ENCODE assay signal across 13 cellular contexts in the genomic region with DNA sequence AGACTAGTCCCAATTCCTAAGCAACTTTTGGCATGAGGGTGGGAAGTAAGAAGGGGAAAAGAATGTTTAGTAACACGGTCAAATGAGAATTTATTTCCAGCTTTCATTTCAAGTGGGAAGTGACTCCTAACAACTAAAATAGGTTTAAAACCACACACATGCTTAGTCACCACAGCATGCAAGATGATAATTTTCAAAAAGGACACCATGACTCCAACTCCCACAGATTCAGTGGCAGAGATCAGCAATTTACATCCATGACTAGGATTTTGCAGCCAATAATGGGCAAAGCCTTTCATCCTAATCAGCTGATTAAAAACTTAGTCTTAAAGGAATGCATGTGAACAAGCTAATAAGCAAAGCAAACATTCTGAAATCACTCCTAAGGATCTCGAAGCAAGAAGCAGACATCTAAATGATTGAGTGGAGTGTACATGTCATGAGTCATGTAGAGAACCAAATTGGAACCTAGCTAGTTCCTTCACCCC. TPM values are rescaled to one million over a fixed set of nuclear protein-coding genes. Genes with fewer than 3 reads are reported as not detected.
DNase-seq lines count a peak whose midpoint lies in the region; ATAC-seq and TF ChIP-seq lines count a peak whose summit lies in the region.
"Had no signal": no experiment of that assay in that cellular context is flagged by ENCODE, and none has a peak within 500 bp of the region (broad histone marks: within the 10 kb centered on the region; RNA-seq: fewer than 3 reads in every experiment).

No MANE protein-coding gene starts in this region.

- no peaks in the 10 kb centered on the region for H3K36me3 ChIP-seq in osteoblast (ENCODE audit: insufficient read depth, low read length)
- H3K36me3 ChIP-seq: HAP-1 had no signal

- ATAC-seq in GM19395 (IDR thresholded peaks at IDR 0.05; ENCODE audit: unreplicated experiment), result no peak
- ATAC-seq: left colon had no signal

- DNase-seq in GDM1 (lab: John Stamatoyannopoulos, UW) (peak; percentile 28), NOMO-1 treated with dmso at 0.1 percent for 144 hours (lab: John Stamatoyannopoulos, UW; ENCODE audit: unreplicated experiment) (peak; percentile 45), epithelial cell of esophagus (ENCODE audit: low read depth) (peak; percentile 63), osteoblast (ENCODE audit: insufficient read length, low spot score, missing footprints) (no peak), DMS79 (lab: John Stamatoyannopoulos, UW) (no peak), NCI-H1436 (lab: John Stamatoyannopoulos, UW) (no peak)
- no peak for DNase-seq in stimulated activated CD4-positive, alpha-beta T cell treated with anti-CD3 and anti-CD28 coated beads, Interleukin-2, amount 100 ng/mL, for 24 hours
- DNase-seq: amniotic stem cell, left colon, NCI-H1092 had no signal

- H3K27me3 ChIP-seq in osteoblast (ENCODE audit: insufficient read depth, low read length), result no peaks in the 10 kb centered on the region

- H3K9me3 ChIP-seq in osteoblast (ENCODE audit: low read depth, low read length), result no peaks in the 10 kb centered on the region
- H3K9me3 ChIP-seq: HAP-1 had no signal

- H3K4me3 ChIP-seq in epithelial cell of esophagus (ENCODE audit: low read length) (no peak overlapping the region), osteoblast (ENCODE audit: insufficient read depth, low read length) (no peak overlapping the region)
- H3K4me3 ChIP-seq: HAP-1 had no signal

- no peaks in the 10 kb centered on the region for H4K20me1 ChIP-seq in osteoblast (ENCODE audit: insufficient read depth, low read length)

- H3K79me2 ChIP-seq in osteoblast (ENCODE audit: insufficient read depth, low read length), result no peaks in the 10 kb centered on the region
- H3K79me2 ChIP-seq: parathyroid adenoma had no signal

- peak overlapping the region; percentile 71 for H3K27ac ChIP-seq in osteoblast (ENCODE audit: low read depth, low read length)
- H3K27ac ChIP-seq: parathyroid adenoma had no signal

- H3K4me1 ChIP-seq in osteoblast (ENCODE audit: insufficient read depth, low read length), result peaks cover 14% of the 10 kb centered on the region
- H3K4me1 ChIP-seq: HAP-1, parathyroid adenoma had no signal

- peak overlapping the region; percentile 41 for H3K4me2 ChIP-seq in osteoblast (ENCODE audit: insufficient read depth, low read length)

- TF ChIP-seq CTCF in epithelial cell of esophagus (IDR thresholded peaks at IDR 0.05; ENCODE audit: insufficient read depth, low read depth, low read length, missing control alignments) (no peak), osteoblast (IDR thresholded peaks at IDR 0.05; ENCODE audit: extremely low read depth, low read depth, low read length) (no peak)

- peak overlapping the region; percentile 17 for H2AFZ ChIP-seq in osteoblast (ENCODE audit: low read length)
- H2AFZ ChIP-seq: parathyroid adenoma had no signal

RNA-seq across cellular contexts. Expression of a gene that starts 48.1 kb away (rescaled TPM):
- total RNA-seq in osteoblast, result 26.8 and 38.6 TPM in 2 replicates

Comparison
In these comparisons a context has a peak if more than half of its experiments do, and no peak if none do; other contexts are left out.
1. DNase-seq: peak in GDM1 (single experiment), NOMO-1 treated with dmso at 0.1 percent for 144 hours (single experiment) and epithelial cell of esophagus (single experiment); none in osteoblast (single experiment), stimulated activated CD4-positive, alpha-beta T cell treated with anti-CD3 and anti-CD28 coated beads, Interleukin-2, amount 100 ng/mL, for 24 hours (0 of 2), DMS79 (single experiment) and NCI-H1436 (single experiment).